Comparison of ENCODE assay signal across 8 cellular contexts in the genomic region with DNA sequence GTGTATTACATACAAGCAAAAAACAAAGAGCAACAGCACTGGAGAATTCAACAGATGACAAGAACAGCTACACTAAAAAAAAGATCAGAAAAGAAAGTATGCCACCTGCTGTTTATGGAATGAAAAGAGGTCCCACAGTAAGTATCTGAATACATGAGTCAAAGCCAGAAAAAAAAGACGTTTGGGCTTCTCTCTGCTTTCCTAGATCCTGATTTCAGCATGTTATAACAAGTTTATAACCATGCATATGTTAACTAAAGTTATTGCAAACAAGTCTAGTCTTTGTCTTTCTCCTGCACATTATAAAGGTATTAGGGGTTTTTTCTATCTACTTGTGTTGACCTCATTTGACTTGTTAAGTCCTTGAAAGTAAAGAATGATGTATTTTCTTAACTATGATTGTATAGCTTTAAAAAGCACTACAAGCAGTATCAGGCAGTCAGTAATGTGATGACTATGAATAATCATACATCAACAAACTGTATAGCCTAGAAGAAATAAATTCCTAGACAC.
DNase-seq lines count a peak whose midpoint lies in the region; ATAC-seq and TF ChIP-seq lines count a peak whose summit lies in the region.

No MANE protein-coding gene starts in this region.

- no peaks in the 10 kb centered on the region for H3K9me3 ChIP-seq in BE2C
- H3K9me3 ChIP-seq in mucosa of descending colon: no peaks in the 10 kb centered on the region

- H3K4me1 ChIP-seq in BE2C (no peaks in the 10 kb centered on the region), mucosa of descending colon (ENCODE audit: low read depth) (no peaks in the 10 kb centered on the region)

- H3K36me3 ChIP-seq in BE2C: no peaks in the 10 kb centered on the region
- no peaks in the 10 kb centered on the region for H3K36me3 ChIP-seq in mucosa of descending colon (ENCODE audit: low read depth)

- DNase-seq in BE2C: no peak
- DNase-seq in NCI-H82 treated with DMSO at 0.1 percent for 48 hours (lab: John Stamatoyannopoulos, UW; ENCODE audit: unreplicated experiment): peak; percentile 53
- DNase-seq in dedifferentiated amniotic fluid mesenchymal stem cell (ENCODE audit: extremely low spot score): peak; percentile 91
- DNase-seq in mucosa of descending colon: no peak
- DNase-seq in ureter (ENCODE audit: low spot score): no peak
- no peak for DNase-seq in middle frontal gyrus (ENCODE audit: extremely low spot score, low spot score)

- intact Hi-C loops in mucosa of descending colon (cut with DNase I, micrococcal nuclease): loop anchor here in 1 of 2 donors (5.0 kb wide), 1 partner anchor 146 kb away; no protein-coding TSS in a partner anchor

- ATAC-seq in GM18517 (IDR thresholded peaks at IDR 0.05; ENCODE audit: unreplicated experiment) (peak; percentile 89), HG03095 (IDR thresholded peaks at IDR 0.05; ENCODE audit: unreplicated experiment) (peak; percentile 66), mucosa of descending colon (peak; percentile 33)

- TF ChIP-seq CTCF in BE2C (IDR thresholded peaks at IDR 0.05; ENCODE audit: low read depth, low read length) (peak; percentile 62), mucosa of descending colon (IDR thresholded peaks at IDR 0.05) (no peak)

- no peaks in the 10 kb centered on the region for H3K27me3 ChIP-seq in BE2C

- H3K4me3 ChIP-seq in BE2C (ENCODE audit: low read depth, low read length) (no peak overlapping the region), mucosa of descending colon (no peak overlapping the region)

Comparison
In these comparisons a context has a peak if more than half of its experiments do, and no peak if none do; other contexts are left out.
1. DNase-seq: peak in NCI-H82 treated with DMSO at 0.1 percent for 48 hours (single experiment) and dedifferentiated amniotic fluid mesenchymal stem cell (single experiment); none in BE2C (single experiment), mucosa of descending colon (0 of 3), ureter (single experiment) and middle frontal gyrus (single experiment).
2. ATAC-seq: peak in every context shown above with its lines; median percentile 89 in GM18517; 66 in HG03095; 33 in mucosa of descending colon.